21 cellular contexts compared by ENCODE assay signal in genomic region chr2:88748005-88748404, GRCh38.
"Had no signal": no experiment of that assay in that cellular context is flagged by ENCODE, and none has a peak within 500 bp of the region (broad histone marks: within the 10 kb centered on the region; RNA-seq: fewer than 3 reads in every experiment).

No MANE protein-coding gene starts in this region.

- H3K9ac ChIP-seq: SK-N-SH had no signal

- H3K27ac Mint-ChIP-seq: dendritic cell treated with granulocyte-macrophage colony-stimulating factor and Interleukin-4, amounts not matched to agents 40 ng/mL and 50 ng/mL, for 4 days; effector memory CD8-positive, alpha-beta T cell; natural killer cell; progenitor cell of endocrine pancreas; stimulated activated naive B cell treated with anti-CD40 and anti-IgM and Interleukin-4, amounts not matched to agents 10 μg/mL and 1 μg/mL and 100 μg/mL, for 72 hours; T-helper 1 cell treated with Interleukin-12 subunit alpha and Interleukin-12 subunit beta and Interleukin-4 antibody, amounts not matched to agents 30 μg/mL and 1 μg/mL, for 36 hours; WTC11 had no signal

- H3K27ac ChIP-seq: brain microvascular endothelial cell, foreskin keratinocyte had no signal

- H3K9me2 ChIP-seq: SK-N-SH had no signal

- H3K4me2 ChIP-seq: SK-N-SH had no signal

- DNase-seq: activated CD4-positive, alpha-beta T cell treated with anti-CD3 and anti-CD28 coated beads, Interleukin-2, amount 50 U/mL, for 4 hours; amygdala; brain microvascular endothelial cell; effector memory CD8-positive, alpha-beta T cell; foreskin keratinocyte; left cardiac atrium; midbrain; natural killer cell; occipital lobe; right cardiac atrium; SK-N-SH; spleen; stimulated activated CD4-positive, alpha-beta T cell treated with anti-CD3 and anti-CD28 coated beads, Interleukin-1b, Interleukin-23, amount 100 ng/mL, for 48 hours; stimulated activated naive B cell treated with anti-CD40 and anti-IgM and Interleukin-4, amounts not matched to agents 10 μg/mL and 1 μg/mL and 100 μg/mL, for 72 hours; trophoblast cell had no signal

- H3K27me3 Mint-ChIP-seq: activated naive CD8-positive, alpha-beta T cell; dendritic cell treated with granulocyte-macrophage colony-stimulating factor and Interleukin-4, amounts not matched to agents 40 ng/mL and 50 ng/mL, for 4 days; effector memory CD8-positive, alpha-beta T cell; progenitor cell of endocrine pancreas; stimulated activated naive B cell treated with anti-CD40 and anti-IgM and Interleukin-4, amounts not matched to agents 10 μg/mL and 1 μg/mL and 100 μg/mL, for 72 hours had no signal

- H3K27me3 ChIP-seq: brain microvascular endothelial cell, foreskin keratinocyte, spleen had no signal

- H3K4me3 ChIP-seq: lung, spleen had no signal

- ATAC-seq: effector memory CD8-positive, alpha-beta T cell; foreskin keratinocyte; left cardiac atrium; natural killer cell; right cardiac atrium; stimulated activated naive B cell treated with anti-CD40 and anti-IgM and Interleukin-4, amounts not matched to agents 10 μg/mL and 1 μg/mL and 100 μg/mL, for 72 hours; WTC11 had no signal

- H3K4me1 ChIP-seq: foreskin keratinocyte, spleen had no signal

- H3K4me3 Mint-ChIP-seq: activated naive CD8-positive, alpha-beta T cell; dendritic cell treated with granulocyte-macrophage colony-stimulating factor and Interleukin-4, amounts not matched to agents 40 ng/mL and 50 ng/mL, for 4 days; effector memory CD8-positive, alpha-beta T cell; natural killer cell; stimulated activated naive B cell treated with anti-CD40 and anti-IgM and Interleukin-4, amounts not matched to agents 10 μg/mL and 1 μg/mL and 100 μg/mL, for 72 hours; T-helper 1 cell treated with Interleukin-12 subunit alpha and Interleukin-12 subunit beta and Interleukin-4 antibody, amounts not matched to agents 30 μg/mL and 1 μg/mL, for 36 hours; WTC11 had no signal
